In the genomic region with DNA sequence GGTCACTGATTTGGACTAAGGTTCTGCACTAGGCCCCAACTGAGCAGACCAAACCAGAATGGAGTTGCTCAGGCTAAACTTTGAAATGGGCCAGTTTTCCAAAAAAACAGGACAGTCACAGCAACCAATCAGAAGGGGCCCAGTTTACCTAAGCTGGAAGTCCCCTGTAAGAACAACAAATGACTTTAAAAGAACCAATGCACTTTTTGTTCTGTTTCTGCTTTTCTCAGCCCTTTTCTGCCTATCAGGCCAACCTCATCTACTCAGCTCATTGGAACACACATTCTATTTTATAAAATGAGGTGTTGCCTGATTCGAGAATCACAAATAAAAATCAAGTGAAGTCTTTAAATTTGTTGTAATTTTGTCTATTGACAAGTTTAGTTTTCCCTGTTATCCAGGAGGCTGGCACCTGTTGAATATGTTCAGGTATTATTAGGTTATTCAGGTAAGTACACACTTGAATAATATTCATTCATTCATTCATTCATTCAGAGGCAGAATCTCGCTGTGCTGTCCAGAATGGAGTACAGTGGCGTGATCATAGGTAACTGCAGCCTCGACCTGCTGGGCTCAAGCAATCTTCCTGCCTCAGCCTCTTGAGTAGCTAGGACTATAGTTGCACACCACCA, we compare ENCODE assay signal across 29 cellular contexts.
"Had no signal": no experiment of that assay in that cellular context is flagged by ENCODE, and none has a peak within 500 bp of the region (broad histone marks: within the 10 kb centered on the region; RNA-seq: fewer than 3 reads in every experiment).

No MANE protein-coding gene starts in this region.

- H3K4me3 ChIP-seq: adrenal gland, MG63, SK-N-MC had no signal

- H3K4me1 Mint-ChIP-seq: activated CD4-positive, alpha-beta memory T cell treated with anti-CD3 and anti-CD28 coated beads, Interleukin-2, amount 10 ng/mL, durations not matched to agents 7 days and 5 days; activated CD4-positive, alpha-beta T cell treated with anti-CD3 and anti-CD28 coated beads for 36 hours; activated naive CD4-positive, alpha-beta T cell treated with anti-CD3 and anti-CD28 coated beads, Interleukin-2, amount 10 ng/mL, durations not matched to agents 7 days and 5 days; activated naive CD8-positive, alpha-beta T cell treated with anti-CD3 and anti-CD28 coated beads, Interleukin-2, amount 10 ng/mL, durations not matched to agents 7 days and 5 days; T-cell had no signal

- H3K27me3 ChIP-seq: adrenal gland, MG63 had no signal

- ATAC-seq: activated CD4-positive, alpha-beta T cell treated with anti-CD3 and anti-CD28 coated beads for 36 hours; activated T-helper 17 cell treated with anti-CD3 and anti-CD28 coated beads, Interleukin-2, amount 50 U/mL, for 72 hours; Panc1; Right ventricle myocardium inferior; T-cell had no signal

- H3K27ac ChIP-seq: adrenal gland, SK-N-MC, VCaP had no signal

- H3K27ac Mint-ChIP-seq: activated CD4-positive, alpha-beta memory T cell treated with anti-CD3 and anti-CD28 coated beads, Interleukin-2, amount 10 ng/mL, durations not matched to agents 7 days and 5 days; activated CD4-positive, alpha-beta T cell treated with anti-CD3 and anti-CD28 coated beads for 36 hours; activated naive CD4-positive, alpha-beta T cell treated with anti-CD3 and anti-CD28 coated beads, Interleukin-2, amount 10 ng/mL, durations not matched to agents 7 days and 5 days; activated naive CD8-positive, alpha-beta T cell treated with anti-CD3 and anti-CD28 coated beads, Interleukin-2, amount 10 ng/mL, durations not matched to agents 7 days and 5 days; activated T-helper 17 cell treated with anti-CD3 and anti-CD28 coated beads, Interleukin-2, amount 50 U/mL, for 72 hours; T-cell had no signal

- H3K9me3 ChIP-seq: adrenal gland, MG63 had no signal

- H3K9me3 Mint-ChIP-seq: activated CD4-positive, alpha-beta memory T cell treated with anti-CD3 and anti-CD28 coated beads, Interleukin-2, amount 10 ng/mL, durations not matched to agents 7 days and 5 days; activated naive CD4-positive, alpha-beta T cell treated with anti-CD3 and anti-CD28 coated beads, Interleukin-2, amount 10 ng/mL, durations not matched to agents 7 days and 5 days; activated naive CD8-positive, alpha-beta T cell treated with anti-CD3 and anti-CD28 coated beads, Interleukin-2, amount 10 ng/mL, durations not matched to agents 7 days and 5 days; activated T-helper 17 cell treated with anti-CD3 and anti-CD28 coated beads, Interleukin-2, amount 50 U/mL, for 72 hours; T-cell had no signal

- H3K4me1 ChIP-seq: adrenal gland had no signal

- DNase-seq: activated CD4-positive, alpha-beta memory T cell treated with anti-CD3 and anti-CD28 coated beads, Interleukin-2, amount 10 ng/mL, durations not matched to agents 7 days and 5 days; activated CD4-positive, alpha-beta T cell treated with anti-CD3 and anti-CD28 coated beads for 36 hours; activated CD4-positive, alpha-beta T cell treated with anti-CD3 and anti-CD28 coated beads, Interleukin-2, amount 50 U/mL, for 1 hour; activated gamma-delta T cell; activated naive CD4-positive, alpha-beta T cell treated with anti-CD3 and anti-CD28 coated beads, Interleukin-2, amount 10 ng/mL, durations not matched to agents 7 days and 5 days; activated naive CD8-positive, alpha-beta T cell treated with anti-CD3 and anti-CD28 coated beads, Interleukin-2, amount 10 ng/mL, durations not matched to agents 7 days and 5 days; activated T-cell treated with anti-CD3 and anti-CD28 coated beads for 4 hours; activated T-cell treated with anti-CD3 and anti-CD28 coated beads, Interleukin-2, amount 50 U/mL, for 48 hours; adrenal gland; anterior cingulate cortex; cerebellar nuclear complex; MG63; MV-4-11; NCI-H1092 treated with DMSO at 0.1 percent for 48 hours; NCI-H1417 treated with DMSO at 0.1 percent for 48 hours; NCI-H1694; NCI-H2029 treated with DMSO at 0.1 percent for 48 hours; NCI-H345; NCI-H510A; NCI-H526 treated with DMSO at 0.1 percent for 48 hours; NCI-H82; OCI-M1; RPMI8226; T-cell had no signal

- H3K4me3 Mint-ChIP-seq: activated CD4-positive, alpha-beta memory T cell treated with anti-CD3 and anti-CD28 coated beads, Interleukin-2, amount 10 ng/mL, durations not matched to agents 7 days and 5 days; activated CD4-positive, alpha-beta T cell treated with anti-CD3 and anti-CD28 coated beads for 36 hours; activated naive CD4-positive, alpha-beta T cell treated with anti-CD3 and anti-CD28 coated beads, Interleukin-2, amount 10 ng/mL, durations not matched to agents 7 days and 5 days; activated naive CD8-positive, alpha-beta T cell treated with anti-CD3 and anti-CD28 coated beads, Interleukin-2, amount 10 ng/mL, durations not matched to agents 7 days and 5 days; activated T-helper 17 cell treated with anti-CD3 and anti-CD28 coated beads, Interleukin-2, amount 50 U/mL, for 72 hours; T-cell had no signal

- H3K36me3 ChIP-seq: adrenal gland, MG63 had no signal

- H3K36me3 Mint-ChIP-seq: activated naive CD4-positive, alpha-beta T cell treated with anti-CD3 and anti-CD28 coated beads, Interleukin-2, amount 10 ng/mL, durations not matched to agents 7 days and 5 days; activated naive CD8-positive, alpha-beta T cell treated with anti-CD3 and anti-CD28 coated beads, Interleukin-2, amount 10 ng/mL, durations not matched to agents 7 days and 5 days; T-cell had no signal

- H3K27me3 Mint-ChIP-seq: activated CD4-positive, alpha-beta T cell treated with anti-CD3 and anti-CD28 coated beads for 36 hours; activated T-helper 17 cell treated with anti-CD3 and anti-CD28 coated beads, Interleukin-2, amount 50 U/mL, for 72 hours; T-cell had no signal
